ENCODE assay signal across 24 cellular contexts in genomic region chr5:72602696-72603685, GRCh38.
DNase-seq lines count a peak whose midpoint lies in the region; ATAC-seq and TF ChIP-seq lines count a peak whose summit lies in the region.
"Had no signal": no experiment of that assay in that cellular context is flagged by ENCODE, and none has a peak within 500 bp of the region (broad histone marks: within the 10 kb centered on the region; RNA-seq: fewer than 3 reads in every experiment).

No MANE protein-coding gene starts in this region.

- H3F3A ChIP-seq in SK-N-SH (replicated peaks; ENCODE audit: insufficient read depth): peaks cover 34% of the 10 kb centered on the region

- intact Hi-C loops in dorsolateral prefrontal cortex (cut with DNase I): loop anchor here (10.0 kb wide), 1 partner anchor 242 kb away; no protein-coding TSS in a partner anchor

- WGBS in SK-N-SH (ENCODE audit: low lambda C conversion rate): 92% methylated on average over 6 of the region's 6 CpGs
- 76 to 79% methylated on average over 4 to 5 of the region's 6 CpGs for WGBS in mesodermal cell (ENCODE audit: insufficient coverage in 2 of 2), 2 experiments

- TF ChIP-seq RAD21 in SK-N-SH (IDR thresholded peaks at IDR 0.05; ENCODE audit: low read length): no peak

- CTCF ChIA-PET in SK-N-SH (lab: Yijun Ruan, JAX): interaction anchor here (0.7 to 2.8 kb wide), 3 partner anchors 8 to 92 kb away, joined by 3 to 10 read pairs (median 3); no protein-coding TSS in a partner anchor

- TF ChIP-seq CTCF in SK-N-SH (IDR thresholded peaks at IDR 0.05) (no peak), dorsolateral prefrontal cortex (IDR thresholded peaks at IDR 0.05 in 54 of 56, conservative IDR thresholded peaks at IDR 0.05 in 2 of 56; ENCODE audit: low read depth in 1 of 56, partially characterized antibody in 56 of 56) (no peak)

- no peaks in the 10 kb centered on the region for H3K79me2 ChIP-seq in SK-N-SH (ENCODE audit: insufficient read depth)

- ATAC-seq in SK-N-SH treated with all-trans-retinoic acid at 6 μM for 48 hours: no peak
- ATAC-seq in GM21717 (IDR thresholded peaks at IDR 0.05; ENCODE audit: unreplicated experiment): no peak
- ATAC-seq: activated CD4-positive, CD25-positive, alpha-beta regulatory T cell treated with anti-CD3 and anti-CD28 coated beads, Interleukin-2, amount 50 U/mL, for 24 hours; body of pancreas; effector memory CD8-positive, alpha-beta T cell; left lung had no signal

- H3K36me3 ChIP-seq in SK-N-SH (replicated peaks in 1 of 2; ENCODE audit: control insufficient read depth in 1 of 2, insufficient read depth in 2 of 2, low read length in 1 of 2) (no peaks in the 10 kb centered on the region), mesodermal cell (ENCODE audit: control insufficient read depth, insufficient read depth, low read length) (no peaks in the 10 kb centered on the region)
- H3K36me3 ChIP-seq: BLaER1, esophagus muscularis mucosa, left lung had no signal

- H4K20me1 ChIP-seq in SK-N-SH (ENCODE audit: insufficient read depth): no peaks in the 10 kb centered on the region
- H4K20me1 ChIP-seq: BLaER1 had no signal

- DNase-seq in SK-N-SH (no peak), dorsolateral prefrontal cortex (no peak), substantia nigra (lab: John Stamatoyannopoulos, UW) (no peak), 8988T (no peak), NCI-H82 treated with DMSO at 0.1 percent for 48 hours (lab: John Stamatoyannopoulos, UW; ENCODE audit: unreplicated experiment) (no peak)
- DNase-seq: activated CD4-positive, alpha-beta memory T cell treated with anti-CD3 and anti-CD28 coated beads, Interleukin-2, amount 10 ng/mL, durations not matched to agents 7 days and 5 days; activated effector memory CD4-positive, alpha-beta T cell treated with anti-CD3 and anti-CD28 coated beads, Interleukin-2, amount 50 U/mL, for 16 hours; body of pancreas; Caco-2; effector memory CD8-positive, alpha-beta T cell; H7; KBM-7; left lung; MV-4-11; NCI-H1694 treated with DMSO at 0.1 percent for 48 hours; NCI-H2227 treated with DMSO at 0.1 percent for 48 hours; SHP77; stimulated activated CD4-positive, alpha-beta T cell treated with anti-CD3 and anti-CD28 coated beads, Interleukin-15, amount 100 ng/mL, for 24 hours had no signal

- no peak overlapping the region for H3K4me3 ChIP-seq in SK-N-SH (ENCODE audit: low read depth in 2 of 2, low read length in 1 of 2)
- H3K4me3 ChIP-seq in dorsolateral prefrontal cortex: peak overlapping the region in 1 of 59 donors; percentile 8
- no peak overlapping the region for H3K4me3 ChIP-seq in mesodermal cell (ENCODE audit: extremely low read depth, insufficient read depth, low read length, poor library complexity, severe bottlenecking)
- H3K4me3 ChIP-seq: BLaER1, body of pancreas, esophagus muscularis mucosa, left lung had no signal

- peaks cover 13 to 26% of the 10 kb centered on the region in 2 experiments; a peak in 3 of 4 replicates for H3K4me1 ChIP-seq in SK-N-SH (ENCODE audit: control insufficient read depth in 1 of 2, insufficient read depth in 2 of 2, low read depth in 1 of 2, low read length in 1 of 2)
- peaks cover 27% of the 10 kb centered on the region for H3K4me1 ChIP-seq in mesodermal cell (ENCODE audit: control insufficient read depth, insufficient read depth, low read length, poor library complexity, severe bottlenecking)

- H3K9me3 ChIP-seq in SK-N-SH (no peaks in the 10 kb centered on the region), mesodermal cell (ENCODE audit: control insufficient read depth, low read length) (peaks cover 27% of the 10 kb centered on the region)
- H3K9me3 ChIP-seq: body of pancreas, left lung had no signal

- H3K27me3 ChIP-seq in SK-N-SH (ENCODE audit: insufficient read depth): no peaks in the 10 kb centered on the region
- no peaks in the 10 kb centered on the region for H3K27me3 ChIP-seq in dorsolateral prefrontal cortex
- H3K27me3 ChIP-seq: BLaER1, body of pancreas, esophagus muscularis mucosa, left lung had no signal

- H3K9me2 ChIP-seq in SK-N-SH: no peaks in the 10 kb centered on the region

- H3K9ac ChIP-seq in SK-N-SH: no peak overlapping the region
- H3K9ac ChIP-seq: BLaER1 had no signal

- H3K27ac ChIP-seq in SK-N-SH (ENCODE audit: low read depth in 2 of 2, low read length in 1 of 2) (no peak overlapping the region), dorsolateral prefrontal cortex (peak overlapping the region in 55 of 59 donors; percentile 19 to 86 (median 68)), mesodermal cell (ENCODE audit: low read depth, low read length, severe bottlenecking) (peak overlapping the region; percentile 76), substantia nigra (ENCODE audit: low read depth, low read length, poor library complexity, severe bottlenecking) (peak overlapping the region; percentile 72)
- H3K27ac ChIP-seq: BLaER1, body of pancreas, esophagus muscularis mucosa, left lung had no signal

- H3K4me2 ChIP-seq in SK-N-SH: no peak overlapping the region
- H3K4me2 ChIP-seq: BLaER1 had no signal

- H2AFZ ChIP-seq in SK-N-SH (ENCODE audit: low read depth): 0 out of 2 replicates have a peak overlapping the region, but pooled peaks have one; percentile 39

- TF ChIP-seq EP300 in SK-N-SH (IDR thresholded peaks at IDR 0.05; ENCODE audit: borderline replicate concordance in 1 of 2, low read depth in 1 of 2, low read length in 1 of 2): no peak

- POLR2A ChIA-PET in SK-N-SH (lab: Yijun Ruan, JAX): no interaction called here

TF ChIP-seq in SK-N-SH, 30 proteins besides CTCF, POLR2A, EP300 and RAD21:
- TF ChIP-seq NRF1 (IDR thresholded peaks at IDR 0.05; ENCODE audit: low read depth, low read length) (no peak), EZH2phosphoT487 (IDR thresholded peaks at IDR 0.05; ENCODE audit: borderline replicate concordance, low read depth) (no peak), FOSL2 (IDR thresholded peaks at IDR 0.05; ENCODE audit: borderline replicate concordance, low read depth) (no peak), IRF3 (IDR thresholded peaks at IDR 0.05; ENCODE audit: low read depth, low read length) (no peak), GABPA (IDR thresholded peaks at IDR 0.05; ENCODE audit: low read depth) (no peak), RCOR1 (IDR thresholded peaks at IDR 0.05; ENCODE audit: low read length) (no peak)
TF ChIP-seq in SK-N-SH: peak in this region for 0.

TF ChIP-seq in SK-N-SH treated with all-trans-retinoic acid at 6 μM for 48 hours, 23 proteins besides CTCF, POLR2A, EP300 and RAD21:
- TF ChIP-seq PATZ1 (CRISPR knock-in tag; IDR thresholded peaks at IDR 0.05; ENCODE audit: borderline replicate concordance): no peak
- TF ChIP-seq ISL1 (CRISPR knock-in tag; IDR thresholded peaks at IDR 0.05): no peak
- TF ChIP-seq TCF4 (CRISPR knock-in tag; IDR thresholded peaks at IDR 0.05; ENCODE audit: borderline replicate concordance): no peak
- TF ChIP-seq GLIS3 (CRISPR knock-in tag; IDR thresholded peaks at IDR 0.05): no peak
- TF ChIP-seq ZFP3 (CRISPR knock-in tag; IDR thresholded peaks at IDR 0.05): no peak
- TF ChIP-seq PPARA (CRISPR knock-in tag; IDR thresholded peaks at IDR 0.05; ENCODE audit: borderline replicate concordance): no peak
- no peak for TF ChIP-seq OSR1 (CRISPR knock-in tag; IDR thresholded peaks at IDR 0.05)
- TF ChIP-seq ZC3H10 (CRISPR knock-in tag; IDR thresholded peaks at IDR 0.05): no peak

Comparison
In these comparisons a context has a peak if more than half of its experiments do, and no peak if none do; other contexts are left out.
1. H3K27ac ChIP-seq: peak in dorsolateral prefrontal cortex (55 of 59), mesodermal cell (single experiment) and substantia nigra (single experiment); none in SK-N-SH (0 of 2).